In genomic region chr22:36337365-36338130, GRCh38 we compare ENCODE assay signal across 1 cellular context.
TF ChIP-seq lines count a peak whose summit lies in the region.

No MANE protein-coding gene starts in this region.

TF ChIP-seq in IMR-90, 13 proteins besides CTCF, POLR2A, EP300 and RAD21 (continued from another document):
- TF ChIP-seq SMC3 (IDR thresholded peaks at IDR 0.05; ENCODE audit: low read depth, low read length) (no peak), MAFK (IDR thresholded peaks at IDR 0.05; ENCODE audit: low read depth, low read length) (no peak), BHLHE40 (IDR thresholded peaks at IDR 0.05; ENCODE audit: low read depth, low read length) (no peak), CEBPB (IDR thresholded peaks at IDR 0.05; ENCODE audit: low read depth, low read length) (no peak), RFX5 (IDR thresholded peaks at IDR 0.05; ENCODE audit: low read depth, low read length) (no peak), CHD1 (IDR thresholded peaks at IDR 0.05; ENCODE audit: low read depth, low read length) (no peak)
TF ChIP-seq in IMR-90: peak in this region for 0.
